Comparison of ENCODE assay signal across 12 cellular contexts in genomic region chr7:27834179-27834921, GRCh38.
DNase-seq lines count a peak whose midpoint lies in the region; ATAC-seq and TF ChIP-seq lines count a peak whose summit lies in the region.
"Had no signal": no experiment of that assay in that cellular context is flagged by ENCODE, and none has a peak within 500 bp of the region (broad histone marks: within the 10 kb centered on the region; RNA-seq: fewer than 3 reads in every experiment).

No MANE protein-coding gene starts in this region.

- no peak overlapping the region for H3K27ac Mint-ChIP-seq in WTC11
- peak overlapping the region in 5 of 9 donors; percentile 3 to 63 (median 14) for H3K27ac Mint-ChIP-seq in naive thymus-derived CD4-positive, alpha-beta T cell
- peak overlapping the region in 1 of 2 donors; percentile 59 for H3K27ac Mint-ChIP-seq in T-cell

- H3K27ac ChIP-seq in BLaER1 treated with 17β-estradiol and CSF1 and Interleukin-3, amounts not matched to agents 10 nM and 100 nM = 0 out of 22 replicates have a peak overlapping the region, but pooled peaks of 1 of the 11 experiments have one; percentile 8
- H3K27ac ChIP-seq in naive thymus-derived CD4-positive, alpha-beta T cell (ENCODE audit: low read depth, low read length) = no peak overlapping the region
- H3K27ac ChIP-seq in esophagus squamous epithelium (no peak overlapping the region), dorsolateral prefrontal cortex (peak overlapping the region in 23 of 59 donors; percentile 0 to 59 (median 34))

- peaks cover 0 to 35% (median 0%) of the 10 kb centered on the region in 11 experiments; a peak in 4 of 22 replicates for H4K20me1 ChIP-seq in BLaER1 treated with 17β-estradiol and CSF1 and Interleukin-3, amounts not matched to agents 10 nM and 100 nM

- POLR2A ChIA-PET in WTC11 (lab: Charles Lee) = no interaction called here
- POLR2A ChIA-PET in naive thymus-derived CD4-positive, alpha-beta T cell (lab: Charles Lee) = no interaction called here
- POLR2A ChIA-PET in T-cell (lab: Charles Lee) = no interaction called here

- WGBS in esophagus squamous epithelium, 2 donors = 78% methylated on average over 6 to 7 of the region's 7 CpGs

- H3K36me3 Mint-ChIP-seq in WTC11 = peaks cover under 1% of the 10 kb centered on the region
- peaks cover 0 to 28% (median 3%) of the 10 kb centered on the region in 5 donors for H3K36me3 Mint-ChIP-seq in naive thymus-derived CD4-positive, alpha-beta T cell
- peaks cover 39% of the 10 kb centered on the region for H3K36me3 Mint-ChIP-seq in T-cell

- H3K9me3 Mint-ChIP-seq in WTC11 = no peaks in the 10 kb centered on the region
- H3K9me3 Mint-ChIP-seq in naive thymus-derived CD4-positive, alpha-beta T cell = no peaks in the 10 kb centered on the region
- no peaks in the 10 kb centered on the region for H3K9me3 Mint-ChIP-seq in T-cell
- H3K9me3 Mint-ChIP-seq: CD8-positive, alpha-beta memory T cell; neural crest cell had no signal

- intact Hi-C loops in cardiac septum (cut with DNase I) (no loop called here), esophagus squamous epithelium (cut with DNase I) (no loop called here), dorsolateral prefrontal cortex (cut with DNase I) (no loop called here)
- intact Hi-C loops in naive thymus-derived CD4-positive, alpha-beta T cell (cut with micrococcal nuclease) = no loop called here

- CTCF ChIA-PET in WTC11 (lab: Charles Lee) (interaction anchor here (0.7 kb wide), 1 partner anchor 259 kb away, joined by 3 read pairs; no protein-coding TSS in a partner anchor), T-cell (lab: Charles Lee) (no interaction called here)
- CTCF ChIA-PET in naive thymus-derived CD4-positive, alpha-beta T cell (lab: Charles Lee) = no interaction called here

- no peak overlapping the region for H3K4me3 ChIP-seq in BLaER1 treated with 17β-estradiol and CSF1 and Interleukin-3, amounts not matched to agents 10 nM and 100 nM
- H3K4me3 ChIP-seq in naive thymus-derived CD4-positive, alpha-beta T cell (ENCODE audit: low read length) = no peak overlapping the region
- H3K4me3 ChIP-seq in esophagus squamous epithelium = no peak overlapping the region
- no peak overlapping the region for H3K4me3 ChIP-seq in dorsolateral prefrontal cortex

- H3K4me1 ChIP-seq in BLaER1 treated with 17β-estradiol and CSF1 and Interleukin-3, amounts not matched to agents 10 nM and 100 nM = peaks cover 0 to 25% (median 20%) of the 10 kb centered on the region in 10 experiments; a peak in 16 of 20 replicates
- H3K4me1 ChIP-seq in naive thymus-derived CD4-positive, alpha-beta T cell (ENCODE audit: control insufficient read depth in 2 of 2, insufficient read depth in 2 of 2, low read length in 2 of 2) = no peaks in the 10 kb centered on the region
- no peaks in the 10 kb centered on the region for H3K4me1 ChIP-seq in esophagus squamous epithelium

- H3K27me3 Mint-ChIP-seq in WTC11 (ENCODE audit: low read depth) = no peaks in the 10 kb centered on the region
- H3K27me3 Mint-ChIP-seq in naive thymus-derived CD4-positive, alpha-beta T cell = no peaks in the 10 kb centered on the region
- no peaks in the 10 kb centered on the region for H3K27me3 Mint-ChIP-seq in T-cell

- no peak for TF ChIP-seq CTCF in WTC11 (IDR thresholded peaks at IDR 0.05)
- no peak for TF ChIP-seq CTCF in esophagus squamous epithelium (IDR thresholded peaks at IDR 0.05)
- no peak for TF ChIP-seq CTCF in dorsolateral prefrontal cortex (IDR thresholded peaks at IDR 0.05 in 54 of 56, conservative IDR thresholded peaks at IDR 0.05 in 2 of 56; ENCODE audit: low read depth in 1 of 56, partially characterized antibody in 56 of 56)

- no peak for DNase-seq in WTC11 (ENCODE audit: low spot score)
- DNase-seq in cardiac septum (ENCODE audit: low spot score) = peak; percentile 70
- DNase-seq in naive thymus-derived CD4-positive, alpha-beta T cell = no peak
- DNase-seq in esophagus squamous epithelium (lab: John Stamatoyannopoulos, UW) = no peak
- no peak for DNase-seq in dorsolateral prefrontal cortex
- DNase-seq in T-cell = no peak
- DNase-seq: activated gamma-delta T cell; CD8-positive, alpha-beta memory T cell; T1000 had no signal

- ATAC-seq in WTC11 (peak; percentile 61), HG03108 (IDR thresholded peaks at IDR 0.05; ENCODE audit: unreplicated experiment) (no peak), T-cell (replicated peaks in 1 of 4) (no peak)
- no peak for ATAC-seq in naive thymus-derived CD4-positive, alpha-beta T cell

- H3K4me3 Mint-ChIP-seq in WTC11 = no peak overlapping the region
- H3K4me3 Mint-ChIP-seq in naive thymus-derived CD4-positive, alpha-beta T cell = no peak overlapping the region
- no peak overlapping the region for H3K4me3 Mint-ChIP-seq in T-cell
- H3K4me3 Mint-ChIP-seq: CD8-positive, alpha-beta memory T cell; neural crest cell had no signal

- no peak for TF ChIP-seq POLR2A in esophagus squamous epithelium (IDR thresholded peaks at IDR 0.05)

- H3K27me3 ChIP-seq in BLaER1 treated with 17β-estradiol and CSF1 and Interleukin-3, amounts not matched to agents 10 nM and 100 nM = no peaks in the 10 kb centered on the region
- no peaks in the 10 kb centered on the region for H3K27me3 ChIP-seq in naive thymus-derived CD4-positive, alpha-beta T cell (ENCODE audit: control insufficient read depth in 2 of 2, insufficient read depth in 2 of 2, low read length in 2 of 2)
- H3K27me3 ChIP-seq in esophagus squamous epithelium (no peaks in the 10 kb centered on the region), dorsolateral prefrontal cortex (no peaks in the 10 kb centered on the region)

- H3K36me3 ChIP-seq in BLaER1 treated with 17β-estradiol and CSF1 and Interleukin-3, amounts not matched to agents 10 nM and 100 nM = peaks cover 27 to 100% (median 64%) of the 10 kb centered on the region in 11 experiments
- H3K36me3 ChIP-seq in naive thymus-derived CD4-positive, alpha-beta T cell (ENCODE audit: control insufficient read depth in 2 of 3, insufficient read depth in 3 of 3, low read length in 3 of 3) = peaks cover 0 to 9% (median 4%) of the 10 kb centered on the region in 3 experiments
- H3K36me3 ChIP-seq in esophagus squamous epithelium = peaks cover 0 to 44% (median 0%) of the 10 kb centered on the region in 3 donors

- H3K9ac ChIP-seq in BLaER1 treated with 17β-estradiol and CSF1 and Interleukin-3, amounts not matched to agents 10 nM and 100 nM = no peak overlapping the region

- H3K4me1 Mint-ChIP-seq in WTC11 (peaks cover 6% of the 10 kb centered on the region), T-cell (peaks cover under 1 to 7% (median 7%) of the 10 kb centered on the region in 3 donors)
- peaks cover 0 to 17% (median 4%) of the 10 kb centered on the region in 7 donors for H3K4me1 Mint-ChIP-seq in naive thymus-derived CD4-positive, alpha-beta T cell

- H3K4me2 ChIP-seq in BLaER1 treated with 17β-estradiol and CSF1 and Interleukin-3, amounts not matched to agents 10 nM and 100 nM = peak overlapping the region in 9 of 11 experiments; percentile 32 to 64 (median 55); a peak in 18 of 22 replicates

- 0 out of 22 replicates have a peak, but pooled peaks cover 0 to 4% (median 0%) of the 10 kb centered on the region in 11 experiments for H3K9me3 ChIP-seq in BLaER1 treated with 17β-estradiol and CSF1 and Interleukin-3, amounts not matched to agents 10 nM and 100 nM (replicated peaks in 1 of 11)
- H3K9me3 ChIP-seq in naive thymus-derived CD4-positive, alpha-beta T cell (ENCODE audit: control insufficient read depth in 2 of 3, low read length in 3 of 3) = no peaks in the 10 kb centered on the region
- H3K9me3 ChIP-seq in esophagus squamous epithelium = no peaks in the 10 kb centered on the region

TF ChIP-seq in WTC11, 78 proteins besides CTCF, POLR2A, EP300 and RAD21:
- TF ChIP-seq CREM (CRISPR knock-in tag; IDR thresholded peaks at IDR 0.05) = no peak
- TF ChIP-seq ATF6 (CRISPR knock-in tag; IDR thresholded peaks at IDR 0.05) = no peak
- TF ChIP-seq ZNF121 (CRISPR knock-in tag; IDR thresholded peaks at IDR 0.05) = no peak
